ENCODE assay signal across 8 cellular contexts in the genomic region with DNA sequence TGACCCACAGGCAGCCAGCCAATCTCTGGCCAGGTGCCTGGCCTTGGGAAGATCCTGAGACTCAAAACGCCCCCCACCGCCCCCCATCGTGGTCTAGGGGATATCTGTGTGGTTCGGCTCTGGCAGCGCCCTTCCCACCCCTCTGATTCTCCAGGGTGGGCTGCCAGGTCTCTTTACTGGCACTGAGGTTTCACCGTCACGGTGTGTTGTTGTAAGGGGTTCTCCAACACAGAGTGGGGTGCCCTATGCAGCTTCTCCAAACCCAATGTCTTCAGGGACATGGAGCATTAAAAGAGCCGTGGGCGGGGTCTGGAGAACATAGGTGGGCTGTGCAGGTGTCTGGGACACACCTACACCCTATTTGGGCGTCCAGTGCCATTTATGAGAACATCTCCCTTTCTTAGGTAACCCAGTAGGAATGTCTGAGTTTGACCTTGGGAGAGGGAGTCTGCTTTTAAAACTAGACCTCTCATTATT. TPM values are rescaled to one million over a fixed set of nuclear protein-coding genes. Genes with fewer than 3 reads are reported as not detected.
DNase-seq lines count a peak whose midpoint lies in the region; ATAC-seq, FAIRE-seq and TF ChIP-seq lines count a peak whose summit lies in the region.

No MANE protein-coding gene starts in this region.

- POLR2A ChIA-PET in HEK293 (lab: Yijun Ruan, JAX), result interaction anchor here (0.7 to 2.0 kb wide), 5 partner anchors 12 to 58 kb away, joined by 3 to 17 read pairs (median 3); a partner anchor contains a TSS
- POLR2A ChIA-PET in activated CD8-positive, alpha-beta T cell treated with anti-CD3 and anti-CD28 coated beads for 36 hours (lab: Charles Lee), result interaction anchor here (0.7 to 3.4 kb wide), 3 partner anchors 24 to 57 kb away, joined by 3 to 13 read pairs (median 3); a partner anchor contains a TSS

- no peak for TF ChIP-seq CTCF in HEK293 (tag by site-specific recombination; IDR thresholded peaks at IDR 0.05)
- no peak for TF ChIP-seq CTCF in activated CD8-positive, alpha-beta T cell treated with anti-CD3 and anti-CD28 coated beads for 36 hours (IDR thresholded peaks at IDR 0.05)

- no peaks in the 10 kb centered on the region for H3K36me3 ChIP-seq in HEK293 (ENCODE audit: control insufficient read depth in 2 of 2, insufficient read depth in 1 of 2, low read length in 2 of 2)

- no peak for FAIRE-seq in frontal cortex (lab: Jason Lieb, UNC)

- DNase-seq in activated CD8-positive, alpha-beta T cell treated with anti-CD3 and anti-CD28 coated beads for 36 hours, result peak; percentile 33
- DNase-seq in right cardiac atrium (peak in 1 of 3 donors; percentile 31), frontal cortex (ENCODE audit: low spot score in 2 of 2) (no peak), epidermal melanocyte (ENCODE audit: insufficient read length, low spot score) (no peak), cortex of kidney (lab: John Stamatoyannopoulos, UW) (no peak)
- DNase-seq in stimulated activated effector memory CD8-positive, alpha-beta T cell treated with anti-CD3 and anti-CD28 coated beads, Interleukin-12 subunit alpha, Interleukin-12 subunit beta, amount 100 ng/mL, for 72 hours (ENCODE audit: low spot score in 2 of 2), result no peak

- peaks cover 20% of the 10 kb centered on the region for H3K4me1 ChIP-seq in HEK293 (ENCODE audit: control insufficient read depth, insufficient read depth, low read length)
- peaks cover 10% of the 10 kb centered on the region for H3K4me1 ChIP-seq in right cardiac atrium (ENCODE audit: control insufficient read depth, insufficient read depth, low read length)

- H3K27ac ChIP-seq in HEK293 (ENCODE audit: extremely low read depth, low read depth, low read length), result peak overlapping the region; percentile 62; the same call in 1 of the 2 replicates
- H3K27ac ChIP-seq in right cardiac atrium (ENCODE audit: low read length), result peak overlapping the region; percentile 96

- peaks cover 24% of the 10 kb centered on the region for H3K4me1 Mint-ChIP-seq in activated CD8-positive, alpha-beta T cell treated with anti-CD3 and anti-CD28 coated beads for 36 hours (ENCODE audit: low read depth)
- H3K4me1 Mint-ChIP-seq in stimulated activated effector memory CD8-positive, alpha-beta T cell treated with anti-CD3 and anti-CD28 coated beads, Interleukin-12 subunit alpha, Interleukin-12 subunit beta, amount 100 ng/mL, for 72 hours, result peaks cover 32% of the 10 kb centered on the region

- H3K4me3 ChIP-seq in HEK293 (ENCODE audit: low read depth, low read length) (peak overlapping the region; percentile 71), right cardiac atrium (ENCODE audit: low read length) (peak overlapping the region; percentile 96)

- 41% methylated on average over 10 of the region's 10 CpGs for WGBS in right cardiac atrium

- peak overlapping the region; percentile 92 for H3K27ac Mint-ChIP-seq in activated CD8-positive, alpha-beta T cell treated with anti-CD3 and anti-CD28 coated beads for 36 hours
- H3K27ac Mint-ChIP-seq in stimulated activated effector memory CD8-positive, alpha-beta T cell treated with anti-CD3 and anti-CD28 coated beads, Interleukin-12 subunit alpha, Interleukin-12 subunit beta, amount 100 ng/mL, for 72 hours, result peak overlapping the region; percentile 91

- H3K9me3 ChIP-seq in HEK293 (ENCODE audit: control insufficient read depth, insufficient read depth, low read depth, low read length), result no peaks in the 10 kb centered on the region
- no peaks in the 10 kb centered on the region for H3K9me3 ChIP-seq in right cardiac atrium (ENCODE audit: control insufficient read depth, low read length)

- CTCF ChIA-PET in HEK293 (lab: Yijun Ruan, JAX), result interaction anchor here (0.6 to 2.4 kb wide), 3 partner anchors 25 to 722 kb away, joined by 3 to 11 read pairs (median 4); a partner anchor contains a TSS
- CTCF ChIA-PET in activated CD8-positive, alpha-beta T cell treated with anti-CD3 and anti-CD28 coated beads for 36 hours (lab: Charles Lee), result no interaction called here

- H3K9me3 Mint-ChIP-seq in activated CD8-positive, alpha-beta T cell treated with anti-CD3 and anti-CD28 coated beads for 36 hours, result no peaks in the 10 kb centered on the region
- no peaks in the 10 kb centered on the region for H3K9me3 Mint-ChIP-seq in stimulated activated effector memory CD8-positive, alpha-beta T cell treated with anti-CD3 and anti-CD28 coated beads, Interleukin-12 subunit alpha, Interleukin-12 subunit beta, amount 100 ng/mL, for 72 hours

- peak overlapping the region; percentile 91 for H3K4me3 Mint-ChIP-seq in activated CD8-positive, alpha-beta T cell treated with anti-CD3 and anti-CD28 coated beads for 36 hours
- H3K4me3 Mint-ChIP-seq in stimulated activated effector memory CD8-positive, alpha-beta T cell treated with anti-CD3 and anti-CD28 coated beads, Interleukin-12 subunit alpha, Interleukin-12 subunit beta, amount 100 ng/mL, for 72 hours, result peak overlapping the region; percentile 89

- intact Hi-C loops in activated CD8-positive, alpha-beta T cell treated with anti-CD3 and anti-CD28 coated beads for 36 hours (cut with micrococcal nuclease), result no loop called here
- intact Hi-C loops in right cardiac atrium (cut with DNase I), result no loop called here

- no peak for ATAC-seq in activated CD8-positive, alpha-beta T cell treated with anti-CD3 and anti-CD28 coated beads for 36 hours
- ATAC-seq in right cardiac atrium (no peak), esophagus mucosa (no peak)
- ATAC-seq in stimulated activated effector memory CD8-positive, alpha-beta T cell treated with anti-CD3 and anti-CD28 coated beads, Interleukin-12 subunit alpha, Interleukin-12 subunit beta, amount 100 ng/mL, for 72 hours, result no peak

- no peaks in the 10 kb centered on the region for H3K27me3 ChIP-seq in right cardiac atrium (ENCODE audit: control insufficient read depth, insufficient read depth)

- H3K36me3 Mint-ChIP-seq in activated CD8-positive, alpha-beta T cell treated with anti-CD3 and anti-CD28 coated beads for 36 hours (ENCODE audit: low read depth), result peaks cover 6% of the 10 kb centered on the region
- peaks cover 55% of the 10 kb centered on the region for H3K36me3 Mint-ChIP-seq in stimulated activated effector memory CD8-positive, alpha-beta T cell treated with anti-CD3 and anti-CD28 coated beads, Interleukin-12 subunit alpha, Interleukin-12 subunit beta, amount 100 ng/mL, for 72 hours

- H3K27me3 Mint-ChIP-seq in activated CD8-positive, alpha-beta T cell treated with anti-CD3 and anti-CD28 coated beads for 36 hours, result no peaks in the 10 kb centered on the region

TF ChIP-seq in HEK293, 187 proteins besides CTCF, POLR2A, EP300 and RAD21 (continues in another document):
- TF ChIP-seq ZBTB8A (tag by site-specific recombination; IDR thresholded peaks at IDR 0.05), result no peak
- TF ChIP-seq REPIN1 (tag by site-specific recombination; IDR thresholded peaks at IDR 0.05; ENCODE audit: low read depth), result no peak
- TF ChIP-seq ZNF624 (tag by site-specific recombination; IDR thresholded peaks at IDR 0.05), result no peak
- TF ChIP-seq, protein P1, sequence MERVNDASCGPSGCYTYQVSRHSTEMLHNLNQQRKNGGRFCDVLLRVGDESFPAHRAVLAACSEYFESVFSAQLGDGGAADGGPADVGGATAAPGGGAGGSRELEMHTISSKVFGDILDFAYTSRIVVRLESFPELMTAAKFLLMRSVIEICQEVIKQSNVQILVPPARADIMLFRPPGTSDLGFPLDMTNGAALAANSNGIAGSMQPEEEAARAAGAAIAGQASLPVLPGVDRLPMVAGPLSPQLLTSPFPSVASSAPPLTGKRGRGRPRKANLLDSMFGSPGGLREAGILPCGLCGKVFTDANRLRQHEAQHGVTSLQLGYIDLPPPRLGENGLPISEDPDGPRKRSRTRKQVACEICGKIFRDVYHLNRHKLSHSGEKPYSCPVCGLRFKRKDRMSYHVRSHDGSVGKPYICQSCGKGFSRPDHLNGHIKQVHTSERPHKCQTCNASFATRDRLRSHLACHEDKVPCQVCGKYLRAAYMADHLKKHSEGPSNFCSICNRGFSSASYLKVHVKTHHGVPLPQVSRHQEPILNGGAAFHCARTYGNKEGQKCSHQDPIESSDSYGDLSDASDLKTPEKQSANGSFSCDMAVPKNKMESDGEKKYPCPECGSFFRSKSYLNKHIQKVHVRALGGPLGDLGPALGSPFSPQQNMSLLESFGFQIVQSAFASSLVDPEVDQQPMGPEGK (tag by site-specific recombination; IDR thresholded peaks at IDR 0.05), result no peak
- TF ChIP-seq, protein P2, sequence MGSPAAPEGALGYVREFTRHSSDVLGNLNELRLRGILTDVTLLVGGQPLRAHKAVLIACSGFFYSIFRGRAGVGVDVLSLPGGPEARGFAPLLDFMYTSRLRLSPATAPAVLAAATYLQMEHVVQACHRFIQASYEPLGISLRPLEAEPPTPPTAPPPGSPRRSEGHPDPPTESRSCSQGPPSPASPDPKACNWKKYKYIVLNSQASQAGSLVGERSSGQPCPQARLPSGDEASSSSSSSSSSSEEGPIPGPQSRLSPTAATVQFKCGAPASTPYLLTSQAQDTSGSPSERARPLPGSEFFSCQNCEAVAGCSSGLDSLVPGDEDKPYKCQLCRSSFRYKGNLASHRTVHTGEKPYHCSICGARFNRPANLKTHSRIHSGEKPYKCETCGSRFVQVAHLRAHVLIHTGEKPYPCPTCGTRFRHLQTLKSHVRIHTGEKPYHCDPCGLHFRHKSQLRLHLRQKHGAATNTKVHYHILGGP (tag by site-specific recombination; IDR thresholded peaks at IDR 0.05), result no peak
- TF ChIP-seq ZNF791 (tag by site-specific recombination; IDR thresholded peaks at IDR 0.05), result no peak

RNA-seq across cellular contexts. Expression of a gene that starts 1.5 kb away (rescaled TPM):
- total RNA-seq in activated CD8-positive, alpha-beta T cell treated with anti-CD3 and anti-CD28 coated beads for 36 hours, result 10 to 100 TPM; 34.3 to 42.9 TPM
- total RNA-seq in right cardiac atrium, result 10 to 100 TPM; 43.6 to 69.3 (median 55.9) TPM
- 73.8 TPM for polyA plus RNA-seq in right cardiac atrium
- total RNA-seq in frontal cortex, result 8.2 TPM
- total RNA-seq in esophagus mucosa, result 12.6 TPM

RNA-seq across cellular contexts. Expression of a gene that starts 24.0 kb away (rescaled TPM):
- total RNA-seq in activated CD8-positive, alpha-beta T cell treated with anti-CD3 and anti-CD28 coated beads for 36 hours, result not detected
- under 1 TPM in 3 of 4 donors, not detected in 1; 0.26 to 0.62 (median 0.49) TPM for total RNA-seq in right cardiac atrium
- 0.38 TPM for polyA plus RNA-seq in right cardiac atrium
- total RNA-seq in frontal cortex, result not detected
- total RNA-seq in esophagus mucosa, result 86.6 TPM

RNA-seq across cellular contexts. Expression of a gene that starts 27.8 kb away (rescaled TPM):
- total RNA-seq in activated CD8-positive, alpha-beta T cell treated with anti-CD3 and anti-CD28 coated beads for 36 hours, result 100 to 1,000 TPM; 100 to 103 TPM
- 10 to 100 TPM; 30.6 to 48.3 (median 46.3) TPM for total RNA-seq in right cardiac atrium
- 39.0 TPM for polyA plus RNA-seq in right cardiac atrium
- 23.6 TPM for total RNA-seq in frontal cortex
- 50.4 TPM for total RNA-seq in esophagus mucosa

RNA-seq across cellular contexts. Expression of a gene that starts 37.8 kb away (rescaled TPM):
- 10 to 100 TPM; 38.9 to 41.5 TPM for total RNA-seq in activated CD8-positive, alpha-beta T cell treated with anti-CD3 and anti-CD28 coated beads for 36 hours
- total RNA-seq in right cardiac atrium (10 to 100 TPM; 11.6 to 16.2 (median 13.9) TPM), frontal cortex (26.1 TPM), esophagus mucosa (39.8 TPM)
- polyA plus RNA-seq in right cardiac atrium, result 27.6 TPM

Comparison
In these comparisons a context has a peak if more than half of its experiments do, and no peak if none do; other contexts are left out.
1. RNA of a gene that starts 24.0 kb away (total RNA-seq): 86.6 TPM in esophagus mucosa (single experiment); 0.26 to 0.62 TPM in right cardiac atrium, not detected in activated CD8-positive, alpha-beta T cell treated with anti-CD3 and anti-CD28 coated beads for 36 hours and not detected in frontal cortex (single experiment); every median in the first group is over 10 times any median in the second.